ENCODE assay signal across 1 cellular context in genomic region chr21:44875341-44875740, GRCh38.
TF ChIP-seq lines count a peak whose summit lies in the region.

No MANE protein-coding gene starts in this region.

TF ChIP-seq in SK-N-SH, 30 proteins besides CTCF, POLR2A, EP300 and RAD21 (continued from another document):
- TF ChIP-seq USF2 (IDR thresholded peaks at IDR 0.05; ENCODE audit: borderline replicate concordance, low read depth, low read length), result no peak
- no peak for TF ChIP-seq FOXM1 (IDR thresholded peaks at IDR 0.05; ENCODE audit: low read depth)
- TF ChIP-seq NRF1 (IDR thresholded peaks at IDR 0.05; ENCODE audit: low read depth, low read length), result no peak
- no peak for TF ChIP-seq USF1 (IDR thresholded peaks at IDR 0.05; ENCODE audit: borderline replicate concordance, low read depth)
